Comparison of ENCODE assay signal across 8 cellular contexts in genomic region chr13:24159921-24160324, GRCh38. TPM values are rescaled to one million over a fixed set of nuclear protein-coding genes. Genes with fewer than 3 reads are reported as not detected.
A peak's percentile ranks its signal among the peaks of the same experiment; 100 is the strongest.
DNase-seq lines count a peak whose midpoint lies in the region; ATAC-seq lines count a peak whose summit lies in the region.

No MANE protein-coding gene starts in this region.

- no peak overlapping the region for H3K27ac Mint-ChIP-seq in activated naive CD8-positive, alpha-beta T cell treated with anti-CD3 and anti-CD28 coated beads for 36 hours

- no peak for DNase-seq in activated T-cell treated with anti-CD3 and anti-CD28 coated beads, Interleukin-2, amount 50 U/mL, for 4 hours
- DNase-seq in activated T-cell treated with anti-CD3 and anti-CD28 coated beads, Interleukin-2, amount 50 U/mL, for 1 hour, result no peak
- no peak for DNase-seq in activated naive CD8-positive, alpha-beta T cell treated with anti-CD3 and anti-CD28 coated beads for 36 hours
- DNase-seq in kidney glomerular epithelial cell (lab: John Stamatoyannopoulos, UW) (peak; percentile 43), NCI-H1105 treated with DMSO at 0.1 percent for 48 hours (lab: John Stamatoyannopoulos, UW) (no peak), GF-D8 (lab: John Stamatoyannopoulos, UW) (no peak)
- DNase-seq in activated CD4-positive, alpha-beta T cell treated with anti-CD3 and anti-CD28 coated beads for 48 hours, result no peak

- H3K27me3 ChIP-seq in thymus (ENCODE audit: control insufficient read depth, insufficient read depth), result no peaks in the 10 kb centered on the region

- no peak for ATAC-seq in activated T-cell treated with anti-CD3 and anti-CD28 coated beads, Interleukin-2, amount 50 U/mL, for 4 hours

- no peaks in the 10 kb centered on the region for H3K9me3 Mint-ChIP-seq in activated T-cell treated with anti-CD3 and anti-CD28 coated beads, Interleukin-2, amount 50 U/mL, for 4 hours
- H3K9me3 Mint-ChIP-seq in activated naive CD8-positive, alpha-beta T cell treated with anti-CD3 and anti-CD28 coated beads for 36 hours, result no peaks in the 10 kb centered on the region

- H3K4me3 ChIP-seq in thymus (ENCODE audit: low read length), result peak overlapping the region; percentile 74

- H3K4me1 ChIP-seq in thymus (ENCODE audit: control insufficient read depth, insufficient read depth, low read length), result peaks cover 4% of the 10 kb centered on the region

- peak overlapping the region; percentile 87 for H3K4me3 Mint-ChIP-seq in activated T-cell treated with anti-CD3 and anti-CD28 coated beads, Interleukin-2, amount 50 U/mL, for 4 hours
- peak overlapping the region; percentile 86 for H3K4me3 Mint-ChIP-seq in activated naive CD8-positive, alpha-beta T cell treated with anti-CD3 and anti-CD28 coated beads for 36 hours

- H3K36me3 Mint-ChIP-seq in activated T-cell treated with anti-CD3 and anti-CD28 coated beads, Interleukin-2, amount 50 U/mL, for 4 hours (ENCODE audit: insufficient read depth), result no peaks in the 10 kb centered on the region
- H3K36me3 Mint-ChIP-seq in activated naive CD8-positive, alpha-beta T cell treated with anti-CD3 and anti-CD28 coated beads for 36 hours, result peaks cover 8% of the 10 kb centered on the region

- H3K9me3 ChIP-seq in thymus (ENCODE audit: control insufficient read depth), result no peaks in the 10 kb centered on the region

- H3K27me3 Mint-ChIP-seq in activated T-cell treated with anti-CD3 and anti-CD28 coated beads, Interleukin-2, amount 50 U/mL, for 4 hours (ENCODE audit: low read depth), result peaks cover 6% of the 10 kb centered on the region
- H3K27me3 Mint-ChIP-seq in activated naive CD8-positive, alpha-beta T cell treated with anti-CD3 and anti-CD28 coated beads for 36 hours, result peaks cover 3% of the 10 kb centered on the region

- peaks cover 12% of the 10 kb centered on the region for H3K4me1 Mint-ChIP-seq in activated T-cell treated with anti-CD3 and anti-CD28 coated beads, Interleukin-2, amount 50 U/mL, for 4 hours (ENCODE audit: low read depth)
- peaks cover 14% of the 10 kb centered on the region for H3K4me1 Mint-ChIP-seq in activated naive CD8-positive, alpha-beta T cell treated with anti-CD3 and anti-CD28 coated beads for 36 hours

- 52% methylated on average over 9 of the region's 9 CpGs for WGBS in thymus

- H3K36me3 ChIP-seq in thymus (ENCODE audit: control insufficient read depth, insufficient read depth), result peaks cover under 1% of the 10 kb centered on the region

- no peak overlapping the region for H3K27ac ChIP-seq in thymus (ENCODE audit: low read depth)

RNA-seq across cellular contexts. Expression of gene SPATA13, which starts 0.6 kb away (rescaled TPM):
- total RNA-seq in activated T-cell treated with anti-CD3 and anti-CD28 coated beads, Interleukin-2, amount 50 U/mL, for 4 hours, result 10 to 100 TPM; 50.3 to 54.0 (median 52.8) TPM
- 10 to 100 TPM; 58.0 to 59.4 TPM for total RNA-seq in activated naive CD8-positive, alpha-beta T cell treated with anti-CD3 and anti-CD28 coated beads for 36 hours
- 17.0 TPM for polyA plus RNA-seq in thymus
